ENCODE assay signal across 1 cellular context in genomic region chr7:53218730-53219504, GRCh38.
TF ChIP-seq lines count a peak whose summit lies in the region.

No MANE protein-coding gene starts in this region.

TF ChIP-seq in GM23338, 12 proteins besides CTCF, POLR2A, EP300 and RAD21 (continued from another document):
- TF ChIP-seq ZNF462 (CRISPR knock-in tag; IDR thresholded peaks at IDR 0.05) (no peak), ZNF114 (CRISPR knock-in tag; IDR thresholded peaks at IDR 0.05) (no peak), POLR2AphosphoS5 (IDR thresholded peaks at IDR 0.05; ENCODE audit: low read depth) (no peak), REST (IDR thresholded peaks at IDR 0.05; ENCODE audit: unreplicated experiment) (no peak), EZH2phosphoT487 (IDR thresholded peaks at IDR 0.05; ENCODE audit: unreplicated experiment) (no peak), CREB1 (CRISPR knock-in tag; IDR thresholded peaks at IDR 0.05; ENCODE audit: low read depth) (no peak), JUNB (IDR thresholded peaks at IDR 0.05; ENCODE audit: unreplicated experiment) (no peak)
